ENCODE assay signal across 8 cellular contexts in genomic region chr2:175004980-175005832, GRCh38. TPM values are rescaled to one million over a fixed set of nuclear protein-coding genes. Genes with fewer than 3 reads are reported as not detected.
DNase-seq lines count a peak whose midpoint lies in the region; ATAC-seq and TF ChIP-seq lines count a peak whose summit lies in the region.

Gene CHN1, minus strand, starts transcription at chr2:175005381. Its CDS starts 469 bp downstream, at chr2:175004912.

- peak; percentile 58 for ATAC-seq in HG02763 (IDR thresholded peaks at IDR 0.05; ENCODE audit: unreplicated experiment)
- ATAC-seq in left lung, result peak; percentile 89

- H3K27me3 ChIP-seq in left lung, result peaks cover 47 to 82% of the 10 kb centered on the region in 2 donors

- peak; percentile 31 for DNase-seq in NCI-H2107 (lab: John Stamatoyannopoulos, UW)
- peak; percentile 62 to 65 for DNase-seq in activated CD4-positive, alpha-beta T cell treated with anti-CD3 and anti-CD28 coated beads for 4 hours
- DNase-seq in coronary artery (ENCODE audit: low spot score), result peak; percentile 77
- peak; percentile 65 to 88 for DNase-seq in left lung
- peak; percentile 63 to 77 for DNase-seq in stimulated activated CD4-positive, alpha-beta T cell treated with anti-CD3 and anti-CD28 coated beads, Interleukin-2, amount 100 ng/mL, for 24 hours
- DNase-seq in AML-193 (lab: John Stamatoyannopoulos, UW), result no peak

- H3K9me3 ChIP-seq in left lung, result no peaks in the 10 kb centered on the region

- H3K4me1 ChIP-seq in left lung, result peaks cover 0 to 15% of the 10 kb centered on the region in 2 donors

- intact Hi-C loops in left lung (cut with DNase I), result no loop called here

- H3K36me3 ChIP-seq in left lung, result no peaks in the 10 kb centered on the region

- H3K27ac ChIP-seq in coronary artery, result peak within 1 kb of the TSS; percentile 82 to 88
- peak within 1 kb of the TSS; percentile 52 to 82 for H3K27ac ChIP-seq in left lung

- TF ChIP-seq CTCF in GM12875 (IDR thresholded peaks at IDR 0.05; ENCODE audit: borderline replicate concordance, insufficient read depth, low read depth, low read length) (peak; percentile 7; the same call in 1 of the 2 replicates), coronary artery (IDR thresholded peaks at IDR 0.05) (no peak), left lung (IDR thresholded peaks at IDR 0.05) (no peak)

- H3K4me3 ChIP-seq in GM12875 (ENCODE audit: low read depth, low read length) (peak within 1 kb of the TSS; percentile 46), coronary artery (peak within 1 kb of the TSS; percentile 77), left lung (peak within 1 kb of the TSS; percentile 58 to 62)

RNA-seq across cellular contexts. Expression of gene CHN1, which starts in this region (rescaled TPM):
- 10 to 100 TPM; 27.4 to 38.9 TPM for total RNA-seq in left lung

Comparison
In these comparisons a context has a peak if more than half of its experiments do, and no peak if none do; other contexts are left out.
1. DNase-seq: peak in NCI-H2107 (single experiment), activated CD4-positive, alpha-beta T cell treated with anti-CD3 and anti-CD28 coated beads for 4 hours (2 of 2), coronary artery (single experiment), left lung (2 of 2) and stimulated activated CD4-positive, alpha-beta T cell treated with anti-CD3 and anti-CD28 coated beads, Interleukin-2, amount 100 ng/mL, for 24 hours (2 of 2); none in AML-193 (0 of 2).
2. Peak in every context shown above with its lines, with median percentiles within 50 percentile points of each other: H3K4me3 ChIP-seq.